28 cellular contexts compared by ENCODE assay signal in the genomic region with DNA sequence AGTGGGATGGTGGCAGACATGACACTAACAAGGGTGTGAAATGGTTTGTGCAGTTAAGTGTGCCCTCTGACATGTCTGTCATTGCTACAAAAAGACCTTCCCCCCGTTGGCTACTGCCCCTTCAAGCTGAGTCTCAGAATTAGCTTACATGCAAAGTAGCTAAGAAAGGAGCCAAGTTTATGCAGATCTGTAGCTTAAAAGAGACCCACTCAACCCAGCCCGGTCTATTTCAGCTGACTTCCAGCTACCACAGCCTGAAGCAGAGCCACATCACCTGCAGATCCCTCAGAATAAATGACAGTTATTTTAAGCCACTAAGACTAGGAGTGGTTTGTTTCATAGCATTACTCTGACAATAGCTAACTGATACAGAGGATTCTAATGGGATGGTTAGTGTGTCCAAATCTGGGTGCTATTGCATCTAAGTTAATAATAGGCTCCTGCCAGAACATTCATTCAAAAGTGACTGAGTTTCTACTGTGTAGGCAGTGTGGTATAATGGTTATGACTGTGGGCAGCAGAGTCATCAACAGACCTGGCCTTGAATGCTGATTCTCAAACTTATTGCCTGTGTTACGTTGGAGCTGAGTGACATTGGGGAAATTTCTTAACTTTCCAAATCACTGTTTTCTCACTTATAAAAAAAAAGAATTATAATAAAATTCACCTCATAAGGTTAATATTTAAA. TPM values are rescaled to one million over a fixed set of nuclear protein-coding genes. Genes with fewer than 3 reads are reported as not detected.
A peak's percentile ranks its signal among the peaks of the same experiment; 100 is the strongest.
DNase-seq lines count a peak whose midpoint lies in the region; ATAC-seq lines count a peak whose summit lies in the region.
"Had no signal": no experiment of that assay in that cellular context is flagged by ENCODE, and none has a peak within 500 bp of the region (broad histone marks: within the 10 kb centered on the region; RNA-seq: fewer than 3 reads in every experiment).

No MANE protein-coding gene starts in this region.

- H3K4me1 Mint-ChIP-seq in activated T-cell treated with anti-CD3 and anti-CD28 coated beads, Interleukin-2, amount 50 U/mL, for 72 hours (ENCODE audit: low read depth), result peaks cover 30% of the 10 kb centered on the region
- peaks cover 23% of the 10 kb centered on the region for H3K4me1 Mint-ChIP-seq in stimulated activated effector memory CD8-positive, alpha-beta T cell treated with anti-CD3 and anti-CD28 coated beads, Interleukin-12 subunit alpha, Interleukin-12 subunit beta, amount 100 ng/mL, for 72 hours
- H3K4me1 Mint-ChIP-seq in stimulated activated memory B cell treated with anti-CD40 and anti-IgM and Interleukin-4, amounts not matched to agents 10 μg/mL and 1 μg/mL and 100 μg/mL, for 72 hours, result peaks cover 10% of the 10 kb centered on the region

- no peak for DNase-seq in activated T-cell treated with anti-CD3 and anti-CD28 coated beads, Interleukin-2, amount 50 U/mL, for 72 hours
- DNase-seq in activated T-cell treated with anti-CD3 and anti-CD28 coated beads for 4 hours, result no peak
- DNase-seq in stimulated activated effector memory CD8-positive, alpha-beta T cell treated with anti-CD3 and anti-CD28 coated beads, Interleukin-12 subunit alpha, Interleukin-12 subunit beta, amount 100 ng/mL, for 72 hours (ENCODE audit: low spot score in 2 of 2), result no peak
- DNase-seq: activated CD4-positive, alpha-beta T cell treated with anti-CD3 and anti-CD28 coated beads for 4 hours; activated naive CD4-positive, alpha-beta T cell treated with anti-CD3 and anti-CD28 coated beads, Interleukin-2, amount 10 ng/mL, durations not matched to agents 7 days and 5 days; amygdala; BE2C; CD8-positive, alpha-beta memory T cell; dorsolateral prefrontal cortex; H9; hypothalamus; mesendoderm; MV-4-11; NCI-H1436; NCI-H2081; NCI-H524 treated with DMSO at 0.1 percent for 48 hours; NK-92 treated with Interleukin-12 subunit alpha and Interleukin-12 subunit beta, amount 100 ng/mL, for 24 hours; PC-3 had no signal

- H3K36me3 ChIP-seq in KOPT-K1 (ENCODE audit: insufficient read depth, low read length), result 0 out of 2 replicates have a peak, but pooled peaks cover 1% of the 10 kb centered on the region
- H3K36me3 ChIP-seq: BE2C, thoracic aorta, uterus had no signal

- H3K36me3 Mint-ChIP-seq in activated T-cell treated with anti-CD3 and anti-CD28 coated beads, Interleukin-2, amount 50 U/mL, for 72 hours (ENCODE audit: insufficient read depth in 2 of 2), result no peaks in the 10 kb centered on the region
- H3K36me3 Mint-ChIP-seq in stimulated activated effector memory CD8-positive, alpha-beta T cell treated with anti-CD3 and anti-CD28 coated beads, Interleukin-12 subunit alpha, Interleukin-12 subunit beta, amount 100 ng/mL, for 72 hours, result no peaks in the 10 kb centered on the region
- peaks cover 11% of the 10 kb centered on the region for H3K36me3 Mint-ChIP-seq in stimulated activated memory B cell treated with anti-CD40 and anti-IgM and Interleukin-4, amounts not matched to agents 10 μg/mL and 1 μg/mL and 100 μg/mL, for 72 hours
- H3K36me3 Mint-ChIP-seq: activated naive CD4-positive, alpha-beta T cell treated with anti-CD3 and anti-CD28 coated beads, Interleukin-2, amount 10 ng/mL, durations not matched to agents 7 days and 5 days had no signal

- H3K27me3 Mint-ChIP-seq in activated T-cell treated with anti-CD3 and anti-CD28 coated beads, Interleukin-2, amount 50 U/mL, for 72 hours (ENCODE audit: low read depth), result no peaks in the 10 kb centered on the region
- H3K27me3 Mint-ChIP-seq in stimulated activated memory B cell treated with anti-CD40 and anti-IgM and Interleukin-4, amounts not matched to agents 10 μg/mL and 1 μg/mL and 100 μg/mL, for 72 hours, result no peaks in the 10 kb centered on the region
- H3K27me3 Mint-ChIP-seq: activated naive CD4-positive, alpha-beta T cell treated with anti-CD3 and anti-CD28 coated beads, Interleukin-2, amount 10 ng/mL, durations not matched to agents 7 days and 5 days; CD8-positive, alpha-beta memory T cell; stimulated activated naive CD8-positive, alpha-beta T cell treated with anti-CD3 and anti-CD28 coated beads, Interleukin-15, Interleukin-2, amounts not matched to agents 100 ng/mL and 50 ng/mL, for 24 hours had no signal

- H3K9me3 Mint-ChIP-seq in activated T-cell treated with anti-CD3 and anti-CD28 coated beads, Interleukin-2, amount 50 U/mL, for 72 hours, result no peaks in the 10 kb centered on the region
- no peaks in the 10 kb centered on the region for H3K9me3 Mint-ChIP-seq in stimulated activated effector memory CD8-positive, alpha-beta T cell treated with anti-CD3 and anti-CD28 coated beads, Interleukin-12 subunit alpha, Interleukin-12 subunit beta, amount 100 ng/mL, for 72 hours
- no peaks in the 10 kb centered on the region for H3K9me3 Mint-ChIP-seq in stimulated activated memory B cell treated with anti-CD40 and anti-IgM and Interleukin-4, amounts not matched to agents 10 μg/mL and 1 μg/mL and 100 μg/mL, for 72 hours
- H3K9me3 Mint-ChIP-seq: activated naive CD4-positive, alpha-beta T cell treated with anti-CD3 and anti-CD28 coated beads, Interleukin-2, amount 10 ng/mL, durations not matched to agents 7 days and 5 days; activated T-helper 1 cell treated with anti-CD3 and anti-CD28 coated beads, Interleukin-12 subunit alpha, Interleukin-12 subunit beta, Interleukin-2, Interleukin-4 antibody, amounts not matched to agents 30 ng/mL and 10 ng/mL and 1 ng/mL, durations not matched to agents 14 hours and 24 hours and 36 hours; CD8-positive, alpha-beta memory T cell; H9; stimulated activated naive CD8-positive, alpha-beta T cell treated with anti-CD3 and anti-CD28 coated beads, Interleukin-15, Interleukin-2, amounts not matched to agents 100 ng/mL and 50 ng/mL, for 24 hours had no signal

- peak overlapping the region; percentile 25 for H3K27ac ChIP-seq in KOPT-K1 (ENCODE audit: low read depth, low read length, poor library complexity, severe bottlenecking)
- H3K27ac ChIP-seq: dorsolateral prefrontal cortex, gastroesophageal sphincter, skin epidermis, thoracic aorta had no signal

- no peak overlapping the region for H3K27ac Mint-ChIP-seq in activated T-cell treated with anti-CD3 and anti-CD28 coated beads, Interleukin-2, amount 50 U/mL, for 72 hours
- H3K27ac Mint-ChIP-seq in stimulated activated effector memory CD8-positive, alpha-beta T cell treated with anti-CD3 and anti-CD28 coated beads, Interleukin-12 subunit alpha, Interleukin-12 subunit beta, amount 100 ng/mL, for 72 hours, result no peak overlapping the region
- no peak overlapping the region for H3K27ac Mint-ChIP-seq in stimulated activated memory B cell treated with anti-CD40 and anti-IgM and Interleukin-4, amounts not matched to agents 10 μg/mL and 1 μg/mL and 100 μg/mL, for 72 hours
- H3K27ac Mint-ChIP-seq: activated naive CD4-positive, alpha-beta T cell treated with anti-CD3 and anti-CD28 coated beads, Interleukin-2, amount 10 ng/mL, durations not matched to agents 7 days and 5 days; activated T-helper 1 cell treated with anti-CD3 and anti-CD28 coated beads, Interleukin-12 subunit alpha, Interleukin-12 subunit beta, Interleukin-2, Interleukin-4 antibody, amounts not matched to agents 30 ng/mL and 10 ng/mL and 1 ng/mL, durations not matched to agents 14 hours and 24 hours and 36 hours; H9; stimulated activated naive CD8-positive, alpha-beta T cell treated with anti-CD3 and anti-CD28 coated beads, Interleukin-15, Interleukin-2, amounts not matched to agents 100 ng/mL and 50 ng/mL, for 24 hours had no signal

- peak overlapping the region in 1 of 2 donors; percentile 7 for H3K4me3 Mint-ChIP-seq in activated T-cell treated with anti-CD3 and anti-CD28 coated beads, Interleukin-2, amount 50 U/mL, for 72 hours
- H3K4me3 Mint-ChIP-seq in stimulated activated effector memory CD8-positive, alpha-beta T cell treated with anti-CD3 and anti-CD28 coated beads, Interleukin-12 subunit alpha, Interleukin-12 subunit beta, amount 100 ng/mL, for 72 hours, result no peak overlapping the region
- H3K4me3 Mint-ChIP-seq in stimulated activated memory B cell treated with anti-CD40 and anti-IgM and Interleukin-4, amounts not matched to agents 10 μg/mL and 1 μg/mL and 100 μg/mL, for 72 hours, result no peak overlapping the region
- H3K4me3 Mint-ChIP-seq: activated naive CD4-positive, alpha-beta T cell treated with anti-CD3 and anti-CD28 coated beads, Interleukin-2, amount 10 ng/mL, durations not matched to agents 7 days and 5 days; activated T-helper 1 cell treated with anti-CD3 and anti-CD28 coated beads, Interleukin-12 subunit alpha, Interleukin-12 subunit beta, Interleukin-2, Interleukin-4 antibody, amounts not matched to agents 30 ng/mL and 10 ng/mL and 1 ng/mL, durations not matched to agents 14 hours and 24 hours and 36 hours; CD8-positive, alpha-beta memory T cell; H9; stimulated activated naive CD8-positive, alpha-beta T cell treated with anti-CD3 and anti-CD28 coated beads, Interleukin-15, Interleukin-2, amounts not matched to agents 100 ng/mL and 50 ng/mL, for 24 hours had no signal

- no peaks in the 10 kb centered on the region for H3K9me3 ChIP-seq in KOPT-K1 (ENCODE audit: insufficient read depth, low read length, poor library complexity, severe bottlenecking)
- H3K9me3 ChIP-seq: BE2C, gastroesophageal sphincter, thoracic aorta, uterus had no signal

- peak; percentile 74 to 85 for ATAC-seq in activated T-cell treated with anti-CD3 and anti-CD28 coated beads, Interleukin-2, amount 50 U/mL, for 72 hours (replicated peaks in 1 of 2)
- ATAC-seq in GM19463 (IDR thresholded peaks at IDR 0.05; ENCODE audit: unreplicated experiment) (peak; percentile 47), GM21825 (IDR thresholded peaks at IDR 0.05; ENCODE audit: unreplicated experiment) (no peak)
- ATAC-seq in stimulated activated effector memory CD8-positive, alpha-beta T cell treated with anti-CD3 and anti-CD28 coated beads, Interleukin-12 subunit alpha, Interleukin-12 subunit beta, amount 100 ng/mL, for 72 hours, result peak; percentile 87
- ATAC-seq in stimulated activated memory B cell treated with anti-CD40 and anti-IgM and Interleukin-4, amounts not matched to agents 10 μg/mL and 1 μg/mL and 100 μg/mL, for 72 hours, result no peak
- ATAC-seq: gastroesophageal sphincter, PC-3 had no signal

RNA-seq across cellular contexts. Expression of a gene that starts 11.7 kb away (rescaled TPM):
- total RNA-seq in activated T-cell treated with anti-CD3 and anti-CD28 coated beads, Interleukin-2, amount 50 U/mL, for 72 hours, result 1 to 10 TPM; 4.0 to 4.5 TPM

RNA-seq across cellular contexts. Expression of a gene that starts 12.0 kb away (rescaled TPM):
- 10 to 100 TPM; 25.0 to 34.6 TPM for total RNA-seq in activated T-cell treated with anti-CD3 and anti-CD28 coated beads, Interleukin-2, amount 50 U/mL, for 72 hours

Comparison
In these comparisons a context has a peak if more than half of its experiments do, and no peak if none do; other contexts are left out.
1. ATAC-seq: peak in activated T-cell treated with anti-CD3 and anti-CD28 coated beads, Interleukin-2, amount 50 U/mL, for 72 hours (2 of 2), GM19463 (single experiment) and stimulated activated effector memory CD8-positive, alpha-beta T cell treated with anti-CD3 and anti-CD28 coated beads, Interleukin-12 subunit alpha, Interleukin-12 subunit beta, amount 100 ng/mL, for 72 hours (single experiment); none in GM21825 (single experiment) and stimulated activated memory B cell treated with anti-CD40 and anti-IgM and Interleukin-4, amounts not matched to agents 10 μg/mL and 1 μg/mL and 100 μg/mL, for 72 hours (single experiment).